Comparison of ENCODE assay signal across 13 cellular contexts in the genomic region with DNA sequence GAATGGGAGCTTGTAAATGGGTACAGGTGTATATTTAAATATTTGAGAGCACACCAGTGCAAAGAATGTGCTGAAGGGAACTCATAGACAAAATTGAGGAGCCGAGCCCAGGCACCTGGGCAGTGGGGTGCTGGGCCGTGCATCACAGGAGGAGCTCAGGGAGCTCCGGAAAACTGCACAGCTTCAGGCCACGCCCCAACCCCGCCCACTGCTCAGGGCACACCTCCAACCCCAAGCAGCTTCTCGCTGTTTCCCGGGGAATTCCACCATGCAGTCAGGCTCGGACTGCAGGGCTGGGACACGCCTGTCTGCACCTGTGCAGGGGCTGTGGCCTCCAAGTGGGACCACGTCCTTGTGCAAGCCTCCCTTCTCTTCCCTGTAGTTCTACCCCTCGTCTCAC.
A peak's percentile ranks its signal among the peaks of the same experiment; 100 is the strongest.
DNase-seq lines count a peak whose midpoint lies in the region; ATAC-seq, FAIRE-seq and TF ChIP-seq lines count a peak whose summit lies in the region.
"Had no signal": no experiment of that assay in that cellular context is flagged by ENCODE, and none has a peak within 500 bp of the region (broad histone marks: within the 10 kb centered on the region; RNA-seq: fewer than 3 reads in every experiment).

No MANE protein-coding gene starts in this region.

- TF ChIP-seq EP300 in A549 (IDR thresholded peaks at IDR 0.05): no peak

- no peak overlapping the region for H3K4me2 ChIP-seq in A549

- TF ChIP-seq POLR2A in A549 (IDR thresholded peaks at IDR 0.05; ENCODE audit: low read length): no peak

- H3K27me3 ChIP-seq in HAP-1 (ENCODE audit: low read depth) (no peaks in the 10 kb centered on the region), left lung (no peaks in the 10 kb centered on the region)

- in situ Hi-C loops in HAP-1 (cut with MboI; ENCODE audit: low sequenced_read_pairs): no loop called here

- TF ChIP-seq RAD21 in A549 (conservative IDR thresholded peaks at IDR 0.05 in 1 of 2, IDR thresholded peaks at IDR 0.05 in 1 of 2): no peak

- H3K36me3 ChIP-seq in HAP-1 (replicated peaks) (no peaks in the 10 kb centered on the region), left lung (peaks cover 0 to 78% of the 10 kb centered on the region in 2 donors)

- no peak for TF ChIP-seq CTCF in A549 (IDR thresholded peaks at IDR 0.05)
- TF ChIP-seq CTCF in choroid plexus epithelial cell (conservative IDR thresholded peaks at IDR 0.05; ENCODE audit: low read depth, low read length): no peak
- no peak for TF ChIP-seq CTCF in left lung (IDR thresholded peaks at IDR 0.05)

- H3K4me3 ChIP-seq in A549 (no peak overlapping the region), HAP-1 (no peak overlapping the region), choroid plexus epithelial cell (ENCODE audit: low read depth, low read length) (no peak overlapping the region), left lung (no peak overlapping the region)

- H3K27ac ChIP-seq in A549 (no peak overlapping the region), left lung (no peak overlapping the region)

- H3K4me1 ChIP-seq in A549: peaks cover 5% of the 10 kb centered on the region; the same call in 2 of the 3 replicates
- no peaks in the 10 kb centered on the region for H3K4me1 ChIP-seq in HAP-1
- no peaks in the 10 kb centered on the region for H3K4me1 ChIP-seq in left lung

- DNase-seq in A549 (ENCODE audit: low read depth in 1 of 2, low spot score in 1 of 2) (peak; percentile 35 to 47), HAP-1 (ENCODE audit: low spot score in 2 of 2) (peak; percentile 18 to 76), choroid plexus epithelial cell (ENCODE audit: low read depth) (peak; percentile 36), left lung (peak; percentile 59 to 85), OCI-M1 (lab: John Stamatoyannopoulos, UW) (no peak), dedifferentiated amniotic fluid mesenchymal stem cell (ENCODE audit: extremely low spot score) (no peak)
- DNase-seq in stimulated activated naive CD4-positive, alpha-beta T cell (lab: John Stamatoyannopoulos, UW): no peak
- DNase-seq: amniotic stem cell; NCI-H2081 treated with DMSO at 0.1 percent for 48 hours; occipital lobe; stimulated activated CD8-positive, alpha-beta memory T cell treated with anti-CD3 and anti-CD28 coated beads, Interleukin-4, amount 100 ng/mL, for 48 hours had no signal

- 32% methylated on average over 11 of the region's 11 CpGs for WGBS in A549 (ENCODE audit: missing lambda C conversion rate)

- CTCF ChIA-PET in A549 (lab: Yijun Ruan, JAX): interaction anchor here (1.1 to 1.4 kb wide), 2 partner anchors 11 to 13 kb away, joined by 3 to 5 read pairs; no protein-coding TSS in a partner anchor

- intact Hi-C loops in left lung (cut with DNase I): no loop called here

- ATAC-seq in A549: peak; percentile 57 to 84; a peak in 3 of 6 replicates
- peak; percentile 93 for ATAC-seq in left lung
- no peak for ATAC-seq in HG03342 (IDR thresholded peaks at IDR 0.05; ENCODE audit: unreplicated experiment)

- FAIRE-seq in A549 (lab: Jason Lieb, UNC): no peak
- FAIRE-seq: frontal cortex had no signal

- POLR2A ChIA-PET in A549 (lab: Yijun Ruan, JAX): no interaction called here

- no peaks in the 10 kb centered on the region for H3K9me3 ChIP-seq in A549
- no peaks in the 10 kb centered on the region for H3K9me3 ChIP-seq in HAP-1
- H3K9me3 ChIP-seq in left lung: no peaks in the 10 kb centered on the region

TF ChIP-seq in A549, 52 proteins besides CTCF, POLR2A, EP300 and RAD21:
- TF ChIP-seq CBX8 (IDR thresholded peaks at IDR 0.05) (no peak), CHD4 (IDR thresholded peaks at IDR 0.05; ENCODE audit: borderline replicate concordance) (no peak), JUNB (IDR thresholded peaks at IDR 0.05) (no peak), ZFP36 (IDR thresholded peaks at IDR 0.05; ENCODE audit: borderline replicate concordance, partially characterized antibody) (no peak), CEBPB (IDR thresholded peaks at IDR 0.05) (no peak), HOXB5 (CRISPR knock-in tag; IDR thresholded peaks at IDR 0.05) (no peak)

Comparison
In these comparisons a context has a peak if more than half of its experiments do, and no peak if none do; other contexts are left out.
1. DNase-seq: peak in A549 (2 of 2), HAP-1 (2 of 2), choroid plexus epithelial cell (single experiment) and left lung (2 of 2); none in OCI-M1 (single experiment), stimulated activated naive CD4-positive, alpha-beta T cell (0 of 6) and dedifferentiated amniotic fluid mesenchymal stem cell (single experiment).